In the genomic region with DNA sequence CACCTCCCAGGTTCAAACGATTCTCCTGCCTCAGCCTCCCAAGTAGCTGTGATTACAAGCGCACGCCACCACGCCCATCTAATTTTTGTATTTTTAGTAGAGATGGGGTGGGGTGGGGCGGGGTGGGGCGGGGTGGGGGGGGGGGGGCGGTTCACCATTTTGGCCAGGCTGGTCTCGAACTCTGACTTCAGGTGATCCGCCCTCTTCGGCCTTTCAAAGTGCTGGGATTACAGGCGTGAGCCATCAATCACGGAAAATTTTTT, we compare ENCODE assay signal across 8 cellular contexts. TPM values are rescaled to one million over a fixed set of nuclear protein-coding genes. Genes with fewer than 3 reads are reported as not detected.
DNase-seq lines count a peak whose midpoint lies in the region; ATAC-seq and TF ChIP-seq lines count a peak whose summit lies in the region.

No MANE protein-coding gene starts in this region.

- H3K4me1 Mint-ChIP-seq in osteocyte (ENCODE audit: unreplicated experiment) = peaks cover 23% of the 10 kb centered on the region

- peak overlapping the region; percentile 95 for H3K27ac Mint-ChIP-seq in osteocyte (ENCODE audit: unreplicated experiment)

- H3K27ac ChIP-seq in RWPE1 = peak overlapping the region; percentile 100
- peak overlapping the region; percentile 81 to 97 for H3K27ac ChIP-seq in esophagus (ENCODE audit: low read depth in 2 of 2, low read length in 1 of 2)

- TF ChIP-seq CTCF in RWPE1 (conservative IDR thresholded peaks at IDR 0.05; ENCODE audit: low read depth) (no peak), osteocyte (IDR thresholded peaks at IDR 0.05) (no peak)

- H3K27me3 Mint-ChIP-seq in osteocyte (ENCODE audit: unreplicated experiment) = no peaks in the 10 kb centered on the region

- no peaks in the 10 kb centered on the region for H3K27me3 ChIP-seq in esophagus (ENCODE audit: control insufficient read depth in 1 of 2, insufficient read depth in 2 of 2, low read length in 2 of 2)

- DNase-seq in COR-L47 (lab: John Stamatoyannopoulos, UW) = peak; percentile 47
- DNase-seq in RWPE1 (ENCODE audit: low spot score) = no peak
- no peak for DNase-seq in osteocyte (ENCODE audit: extremely low spot score, unreplicated experiment)
- no peak for DNase-seq in NOMO-1 treated with dmso at 0.1 percent for 144 hours (lab: John Stamatoyannopoulos, UW; ENCODE audit: unreplicated experiment)
- DNase-seq in epidermal melanocyte (ENCODE audit: insufficient read length, low spot score) = no peak

- no peaks in the 10 kb centered on the region for H3K9me3 ChIP-seq in esophagus (ENCODE audit: control insufficient read depth in 2 of 2, insufficient read depth in 1 of 2, low read depth in 1 of 2, low read length in 1 of 2)

- POLR2A ChIA-PET in RWPE1 (lab: Yijun Ruan, JAX; ENCODE audit: low non-redundant PET) = interaction anchor here (1.0 kb wide), 1 partner anchor 67 kb away, joined by 3 read pairs; a partner anchor contains a TSS

- CTCF ChIA-PET in RWPE1 (lab: Yijun Ruan, JAX) = no interaction called here

- H3K4me3 ChIP-seq in esophagus (ENCODE audit: low read depth in 1 of 2, low read length in 2 of 2) = peak overlapping the region; percentile 29 to 40

- H3K4me3 Mint-ChIP-seq in osteocyte (ENCODE audit: unreplicated experiment) = peak overlapping the region; percentile 94

- peaks cover 2% of the 10 kb centered on the region for H3K36me3 Mint-ChIP-seq in osteocyte (ENCODE audit: unreplicated experiment)

- peaks cover 4 to 10% of the 10 kb centered on the region in 2 donors for H3K36me3 ChIP-seq in esophagus (ENCODE audit: control insufficient read depth in 2 of 2, insufficient read depth in 2 of 2, low read length in 1 of 2)

- H3K4me1 ChIP-seq in esophagus (ENCODE audit: control insufficient read depth in 2 of 2, insufficient read depth in 2 of 2, low read length in 1 of 2) = peaks cover 0 to 9% of the 10 kb centered on the region in 2 donors

- no peaks in the 10 kb centered on the region for H3K9me3 Mint-ChIP-seq in osteocyte (ENCODE audit: unreplicated experiment)

- ATAC-seq in HG03432 (IDR thresholded peaks at IDR 0.05; ENCODE audit: unreplicated experiment) (no peak), HG03469 (IDR thresholded peaks at IDR 0.05; ENCODE audit: unreplicated experiment) (no peak)

- 0 to 1% methylated on average over 10 to 12 of the region's 12 CpGs for WGBS in esophagus, 2 donors

RNA-seq across cellular contexts. Expression of a gene that starts 0.5 kb away (rescaled TPM):
- polyA plus RNA-seq in esophagus = 10 to 100 TPM; 24.3 to 29.2 TPM
- total RNA-seq in osteocyte = 45.6 and 54.8 TPM in 2 replicates

RNA-seq across cellular contexts. Expression of a gene that starts 54.0 kb away (rescaled TPM):
- polyA plus RNA-seq in esophagus = 10 to 100 TPM; 22.9 to 67.5 TPM
- total RNA-seq in osteocyte = 95.4 and 103 TPM in 2 replicates
